In genomic region chr2:65551528-65551927, GRCh38 we compare ENCODE assay signal across 1 cellular context.
TF ChIP-seq lines count a peak whose summit lies in the region.

No MANE protein-coding gene starts in this region.

TF ChIP-seq in K562, 482 proteins besides CTCF, POLR2A, EP300 and RAD21 (continued from another document and continues in another):
- no peak for TF ChIP-seq ATF2 (CRISPR knock-in tag; IDR thresholded peaks at IDR 0.05)
- TF ChIP-seq PTRF (tag; IDR thresholded peaks at IDR 0.05), result no peak
- TF ChIP-seq RAD51 (IDR thresholded peaks at IDR 0.05; ENCODE audit: borderline replicate concordance, low read depth), result peak; percentile 73; the same call in 1 of the 2 replicates
- TF ChIP-seq EP400 (IDR thresholded peaks at IDR 0.05), result peak; percentile 11; the same call in 1 of the 2 replicates
- TF ChIP-seq HDAC1 (IDR thresholded peaks at IDR 0.05), result no peak
- TF ChIP-seq MNT (conservative IDR thresholded peaks at IDR 0.05), result peak in 1 of 2 experiments; percentile 53; a peak in 3 of 4 replicates
- TF ChIP-seq BHLHE40 (IDR thresholded peaks at IDR 0.05; ENCODE audit: low read length), result 0 out of 2 replicates have a peak, but pooled peaks have one; percentile 40
- TF ChIP-seq USF2 (CRISPR knock-in tag; IDR thresholded peaks at IDR 0.05), result peak; percentile 80
- TF ChIP-seq MGA (IDR thresholded peaks at IDR 0.05), result peak; percentile 78
- no peak for TF ChIP-seq CHD4 (IDR thresholded peaks at IDR 0.05; ENCODE audit: insufficient read depth, insufficient replicate concordance, low read depth, low read length, poor library complexity, severe bottlenecking)
- TF ChIP-seq THRB (CRISPR knock-in tag; conservative IDR thresholded peaks at IDR 0.05), result no peak
- no peak for TF ChIP-seq CHCHD3 (CRISPR knock-in tag; IDR thresholded peaks at IDR 0.05)
- no peak for TF ChIP-seq XRCC4 (IDR thresholded peaks at IDR 0.05; ENCODE audit: extremely low read depth, insufficient read depth, insufficient read length)
- TF ChIP-seq ZBTB49 (CRISPR knock-in tag; IDR thresholded peaks at IDR 0.05; ENCODE audit: borderline replicate concordance), result no peak
- no peak for TF ChIP-seq NFXL1 (CRISPR knock-in tag; IDR thresholded peaks at IDR 0.05)
- TF ChIP-seq LCOR (CRISPR knock-in tag; IDR thresholded peaks at IDR 0.05), result no peak
- TF ChIP-seq RBM14 (IDR thresholded peaks at IDR 0.05; ENCODE audit: borderline replicate concordance, insufficient read depth, low read depth, low read length), result no peak
